Comparison of ENCODE assay signal across 17 cellular contexts in the genomic region with DNA sequence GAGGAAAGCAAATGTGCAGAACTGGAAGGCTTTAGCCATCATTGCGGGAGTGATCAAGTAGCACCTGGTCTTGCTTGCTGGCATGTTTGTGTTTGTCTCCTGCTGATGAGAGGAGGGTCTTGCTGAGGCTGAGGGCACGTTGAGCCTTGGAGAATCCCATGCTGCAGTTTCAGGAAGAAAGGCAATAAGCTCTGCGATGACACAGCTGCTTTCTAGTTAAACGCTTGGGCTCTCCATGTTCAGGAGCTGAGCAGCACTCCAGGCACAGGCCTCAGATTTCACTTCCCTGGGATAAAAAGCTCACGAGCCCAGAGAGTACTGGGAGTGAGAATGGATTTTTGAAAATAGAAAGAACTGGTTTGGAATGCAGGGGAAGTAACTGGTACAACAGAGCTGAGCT.
"Had no signal": no experiment of that assay in that cellular context is flagged by ENCODE, and none has a peak within 500 bp of the region (broad histone marks: within the 10 kb centered on the region; RNA-seq: fewer than 3 reads in every experiment).

No MANE protein-coding gene starts in this region.

- H3K9me3 Mint-ChIP-seq: activated naive CD8-positive, alpha-beta T cell treated with anti-CD3 and anti-CD28 coated beads, Interleukin-2, amount 10 ng/mL, durations not matched to agents 7 days and 5 days; brain; neural crest cell; T-cell had no signal

- H3K36me3 Mint-ChIP-seq: activated naive CD8-positive, alpha-beta T cell treated with anti-CD3 and anti-CD28 coated beads, Interleukin-2, amount 10 ng/mL, durations not matched to agents 7 days and 5 days; brain; T-cell had no signal

- H3K27me3 ChIP-seq: colonic mucosa, hepatocyte, ovary, transverse colon had no signal

- H3K36me3 ChIP-seq: colonic mucosa, left ventricle myocardium inferior, ovary, transverse colon had no signal

- H3K27ac Mint-ChIP-seq: activated naive CD8-positive, alpha-beta T cell treated with anti-CD3 and anti-CD28 coated beads, Interleukin-2, amount 10 ng/mL, durations not matched to agents 7 days and 5 days; T-cell had no signal

- DNase-seq: activated naive CD4-positive, alpha-beta T cell; activated naive CD8-positive, alpha-beta T cell treated with anti-CD3 and anti-CD28 coated beads, Interleukin-2, amount 10 ng/mL, durations not matched to agents 7 days and 5 days; activated T-cell treated with anti-CD3 and anti-CD28 coated beads for 4 hours; central memory CD4-positive, alpha-beta T cell; colonic mucosa; kidney; left ventricle myocardium inferior; ovary; stimulated activated CD4-positive, alpha-beta T cell treated with anti-CD3 and anti-CD28 coated beads, Interleukin-4, amount 100 ng/mL, for 24 hours; stimulated activated naive CD8-positive, alpha-beta T cell treated with anti-CD3 and anti-CD28 coated beads, Interleukin-15, Interleukin-2, amounts not matched to agents 100 U/mL and 50 U/mL, for 24 hours; T-cell; T-helper 9 cell; transverse colon had no signal

- H3K4me2 ChIP-seq: hepatocyte had no signal

- H2AFZ ChIP-seq: hepatocyte had no signal

- H3K4me1 Mint-ChIP-seq: T-cell had no signal

- H3K4me1 ChIP-seq: colonic mucosa, transverse colon had no signal

- H3K79me2 ChIP-seq: hepatocyte had no signal

- FAIRE-seq: kidney had no signal

- H3K27ac ChIP-seq: colonic mucosa, hepatocyte, ovary, skin epidermis, transverse colon had no signal

- H3K27me3 Mint-ChIP-seq: activated naive CD8-positive, alpha-beta T cell treated with anti-CD3 and anti-CD28 coated beads, Interleukin-2, amount 10 ng/mL, durations not matched to agents 7 days and 5 days had no signal

- H3K9me3 ChIP-seq: colonic mucosa, left ventricle myocardium inferior, ovary, transverse colon had no signal

- H3K4me3 ChIP-seq: colonic mucosa, hepatocyte, left ventricle myocardium inferior, ovary, skin epidermis, transverse colon had no signal

- H3K4me3 Mint-ChIP-seq: activated naive CD8-positive, alpha-beta T cell treated with anti-CD3 and anti-CD28 coated beads, Interleukin-2, amount 10 ng/mL, durations not matched to agents 7 days and 5 days; brain; neural crest cell; T-cell had no signal
